ENCODE assay signal across 10 cellular contexts in genomic region chr16:55323637-55324490, GRCh38. TPM values are rescaled to one million over a fixed set of nuclear protein-coding genes. Genes with fewer than 3 reads are reported as not detected.
DNase-seq lines count a peak whose midpoint lies in the region; ATAC-seq and TF ChIP-seq lines count a peak whose summit lies in the region.
"Had no signal": no experiment of that assay in that cellular context is flagged by ENCODE, and none has a peak within 500 bp of the region (broad histone marks: within the 10 kb centered on the region; RNA-seq: fewer than 3 reads in every experiment).

IRX6 (plus strand) TSS chr16:55324203; CDS start chr16:55325092, 889 bp downstream.

- CTCF ChIA-PET in RWPE1 (lab: Yijun Ruan, JAX) = interaction anchor here (0.6 to 0.7 kb wide), 3 partner anchors 17 to 359 kb away, joined by 3 to 7 read pairs (median 4); no protein-coding TSS in a partner anchor
- CTCF ChIA-PET in activated CD4-positive, alpha-beta T cell treated with anti-CD3 and anti-CD28 coated beads, Interleukin-2, amount 10 ng/mL, durations not matched to agents 7 days and 5 days (lab: Charles Lee) = no interaction called here

- no peak within 1 kb of the TSS for H3K4me3 Mint-ChIP-seq in activated CD4-positive, alpha-beta T cell treated with anti-CD3 and anti-CD28 coated beads, Interleukin-2, amount 10 ng/mL, durations not matched to agents 7 days and 5 days

- no peak within 1 kb of the TSS for H3K27ac Mint-ChIP-seq in activated CD4-positive, alpha-beta T cell treated with anti-CD3 and anti-CD28 coated beads, Interleukin-2, amount 10 ng/mL, durations not matched to agents 7 days and 5 days

- H3K9me3 ChIP-seq in SJCRH30 (replicated peaks) (no peaks in the 10 kb centered on the region), heart right ventricle (no peaks in the 10 kb centered on the region), skeletal muscle tissue (ENCODE audit: control insufficient read depth in 3 of 3, low read length in 3 of 3) (no peaks in the 10 kb centered on the region)

- DNase-seq in SJCRH30 (peak; percentile 88 to 92), heart right ventricle (peak; percentile 68 to 71), RWPE1 (ENCODE audit: low spot score) (no peak), NCI-H2196 treated with DMSO at 0.1 percent for 48 hours (lab: John Stamatoyannopoulos, UW; ENCODE audit: unreplicated experiment) (no peak)
- no peak for DNase-seq in activated CD4-positive, alpha-beta T cell treated with anti-CD3 and anti-CD28 coated beads, Interleukin-2, amount 10 ng/mL, durations not matched to agents 7 days and 5 days

- 1 to 2% methylated on average over 59 to 63 of the region's 63 CpGs for WGBS in heart right ventricle, 2 donors

- no peaks in the 10 kb centered on the region for H3K36me3 Mint-ChIP-seq in activated CD4-positive, alpha-beta T cell treated with anti-CD3 and anti-CD28 coated beads, Interleukin-2, amount 10 ng/mL, durations not matched to agents 7 days and 5 days (ENCODE audit: low read depth)

- ATAC-seq in GM18517 (IDR thresholded peaks at IDR 0.05; ENCODE audit: unreplicated experiment) (peak; percentile 60), heart right ventricle (peak; percentile 75 to 91 (median 83)), HG03378 (IDR thresholded peaks at IDR 0.05; ENCODE audit: unreplicated experiment) (no peak)

- H3K27ac ChIP-seq in SJCRH30 (peak within 1 kb of the TSS; percentile 91), heart right ventricle (peak within 1 kb of the TSS in 8 of 10 donors; percentile 74 to 97 (median 92)), skeletal muscle tissue (ENCODE audit: low read depth, low read length) (peak within 1 kb of the TSS; percentile 83), RWPE1 (no peak within 1 kb of the TSS)

- TF ChIP-seq CTCF in heart right ventricle (IDR thresholded peaks at IDR 0.05) (peak in 8 of 9 donors; percentile 44 to 82 (median 64)), RWPE1 (conservative IDR thresholded peaks at IDR 0.05; ENCODE audit: low read depth) (no peak)

- peak within 1 kb of the TSS; percentile 80 for H3K4me3 ChIP-seq in SJCRH30
- peak within 1 kb of the TSS; percentile 23 to 64 (median 49) for H3K4me3 ChIP-seq in heart right ventricle
- peak within 1 kb of the TSS; percentile 54 to 70 (median 63) for H3K4me3 ChIP-seq in skeletal muscle tissue (ENCODE audit: low read length in 3 of 3)

- peaks cover 44% of the 10 kb centered on the region for H3K27me3 Mint-ChIP-seq in activated CD4-positive, alpha-beta T cell treated with anti-CD3 and anti-CD28 coated beads, Interleukin-2, amount 10 ng/mL, durations not matched to agents 7 days and 5 days

- H3K36me3 ChIP-seq in SJCRH30 (peaks cover 18% of the 10 kb centered on the region), heart right ventricle (peaks cover 0 to 7% (median 0%) of the 10 kb centered on the region in 9 donors), skeletal muscle tissue (ENCODE audit: control insufficient read depth in 3 of 3, insufficient read depth in 3 of 3, low read length in 3 of 3) (peaks cover 0 to 2% (median 0%) of the 10 kb centered on the region in 3 donors)

- H3K9me3 Mint-ChIP-seq in activated CD4-positive, alpha-beta T cell treated with anti-CD3 and anti-CD28 coated beads, Interleukin-2, amount 10 ng/mL, durations not matched to agents 7 days and 5 days = no peaks in the 10 kb centered on the region

- intact Hi-C loops in heart right ventricle (cut with DNase I) = loop anchor here in 5 of 10 donors (2.0 to 10.0 kb wide), 7 partner anchors 43 to 389 kb away; partner anchors contain the start of gene IRX5 (in 2 of the 5)

- no peaks in the 10 kb centered on the region for H3K27me3 ChIP-seq in SJCRH30
- H3K27me3 ChIP-seq in heart right ventricle = peaks cover 4 to 92% (median 65%) of the 10 kb centered on the region in 7 donors
- H3K27me3 ChIP-seq in skeletal muscle tissue (ENCODE audit: control insufficient read depth in 3 of 3, insufficient read depth in 3 of 3, low read length in 3 of 3) = peaks cover 16 to 49% (median 27%) of the 10 kb centered on the region in 3 donors

- H3K4me1 ChIP-seq in SJCRH30 = peaks cover 15% of the 10 kb centered on the region
- peaks cover 0 to 35% (median 7%) of the 10 kb centered on the region in 9 donors for H3K4me1 ChIP-seq in heart right ventricle
- peaks cover 4 to 10% (median 8%) of the 10 kb centered on the region in 3 donors for H3K4me1 ChIP-seq in skeletal muscle tissue (ENCODE audit: control insufficient read depth in 3 of 3, insufficient read depth in 3 of 3, low read length in 3 of 3)

- POLR2A ChIA-PET in RWPE1 (lab: Yijun Ruan, JAX; ENCODE audit: low non-redundant PET) = no interaction called here
- POLR2A ChIA-PET in activated CD4-positive, alpha-beta T cell treated with anti-CD3 and anti-CD28 coated beads, Interleukin-2, amount 10 ng/mL, durations not matched to agents 7 days and 5 days (lab: Charles Lee) = no interaction called here

- no peaks in the 10 kb centered on the region for H3K4me1 Mint-ChIP-seq in activated CD4-positive, alpha-beta T cell treated with anti-CD3 and anti-CD28 coated beads, Interleukin-2, amount 10 ng/mL, durations not matched to agents 7 days and 5 days

- H3K9ac ChIP-seq in skeletal muscle tissue (ENCODE audit: low read depth in 1 of 3, low read length in 3 of 3) = peak within 1 kb of the TSS in 2 of 3 donors; percentile 70 to 86

RNA-seq across cellular contexts. Expression of gene IRX6, which starts in this region (rescaled TPM):
- total RNA-seq in SJCRH30 (2014; rRNA removed; shearing (Covaris generic)) = 18.1 and 18.6 TPM in 2 replicates
- total RNA-seq in heart right ventricle = 10 to 100 TPM in 6 of 10 donors, 1 to 10 TPM in 3, under 1 TPM in 1; 0.18 to 28.1 (median 14.3) TPM
- polyA plus RNA-seq in heart right ventricle = 10 to 100 TPM in 1 of 2 donors, 1 to 10 TPM in 1; 3.0 to 10.8 TPM
- total RNA-seq in skeletal muscle tissue = not detected
- not detected for total RNA-seq in activated CD4-positive, alpha-beta T cell treated with anti-CD3 and anti-CD28 coated beads, Interleukin-2, amount 10 ng/mL, durations not matched to agents 7 days and 5 days
- total RNA-seq: RPMI7951, ureter had no signal

Comparison
In these comparisons a context has a peak if more than half of its experiments do, and no peak if none do; other contexts are left out.
1. DNase-seq: peak in SJCRH30 (2 of 2) and heart right ventricle (2 of 2); none in RWPE1 (single experiment), activated CD4-positive, alpha-beta T cell treated with anti-CD3 and anti-CD28 coated beads, Interleukin-2, amount 10 ng/mL, durations not matched to agents 7 days and 5 days (single experiment) and NCI-H2196 treated with DMSO at 0.1 percent for 48 hours (single experiment).
2. Peak in every context shown above with its lines, with median percentiles within 50 percentile points of each other: H3K4me3 ChIP-seq.